ENCODE assay signal across 8 cellular contexts in genomic region chrX:134423606-134424005, GRCh38. TPM values are rescaled to one million over a fixed set of nuclear protein-coding genes. Genes with fewer than 3 reads are reported as not detected.
A peak's percentile ranks its signal among the peaks of the same experiment; 100 is the strongest.
DNase-seq lines count a peak whose midpoint lies in the region; ATAC-seq, FAIRE-seq and TF ChIP-seq lines count a peak whose summit lies in the region.

No MANE protein-coding gene starts in this region.

- ATAC-seq in A549: peak in 1 of 2 experiments; percentile 62; a peak in 3 of 6 replicates
- no peak for ATAC-seq in foreskin keratinocyte
- no peak for ATAC-seq in GM21723 (IDR thresholded peaks at IDR 0.05; ENCODE audit: unreplicated experiment)

- CTCF ChIA-PET in A549 (lab: Yijun Ruan, JAX): interaction anchor here (0.7 to 1.0 kb wide), 2 partner anchors 9 to 362 kb away, joined by 3 to 6 read pairs; no protein-coding TSS in a partner anchor

- no peak for TF ChIP-seq EP300 in A549 (IDR thresholded peaks at IDR 0.05)

- no peak for TF ChIP-seq POLR2A in A549 (IDR thresholded peaks at IDR 0.05; ENCODE audit: low read length)

- no peak overlapping the region for H3K27ac ChIP-seq in A549
- no peak overlapping the region for H3K27ac ChIP-seq in foreskin keratinocyte

- peak; percentile 8 to 45 for DNase-seq in A549 (ENCODE audit: low read depth in 1 of 2, low spot score in 1 of 2)
- DNase-seq in GM13977 (ENCODE audit: low spot score): no peak
- peak; percentile 62 for DNase-seq in RKO (ENCODE audit: low spot score)
- DNase-seq in foreskin keratinocyte: no peak
- no peak for DNase-seq in NCI-H187 (lab: John Stamatoyannopoulos, UW)
- no peak for DNase-seq in KG1 (lab: John Stamatoyannopoulos, UW)
- DNase-seq in iPS-NIHi11 (ENCODE audit: low spot score): no peak

- 26% methylated on average over 5 of the region's 5 CpGs for WGBS in A549 (ENCODE audit: missing lambda C conversion rate)

- no peaks in the 10 kb centered on the region for H3K27me3 ChIP-seq in foreskin keratinocyte

- POLR2A ChIA-PET in A549 (lab: Yijun Ruan, JAX): no interaction called here

- H3K4me3 ChIP-seq in A549: no peak overlapping the region

- TF ChIP-seq RAD21 in A549 (conservative IDR thresholded peaks at IDR 0.05 in 1 of 2, IDR thresholded peaks at IDR 0.05 in 1 of 2): peak; percentile 64 to 68

- FAIRE-seq in A549 (lab: Jason Lieb, UNC): peak; percentile 67

- in situ Hi-C loops in GM13977 (cut with MboI; ENCODE audit: low pct_unique_long_range_greater_than_20kb, low sequenced_read_pairs, unreplicated experiment): no loop called here

- TF ChIP-seq CTCF in A549 (IDR thresholded peaks at IDR 0.05) (peak; percentile 54), GM13977 (IDR thresholded peaks at IDR 0.05; ENCODE audit: extremely low read depth, insufficient read depth, missing control alignments) (peak; percentile 32), foreskin keratinocyte (conservative IDR thresholded peaks at IDR 0.05) (peak; percentile 55)

- H3K4me2 ChIP-seq in A549: no peak overlapping the region

- 0 out of 3 replicates have a peak, but pooled peaks cover 3% of the 10 kb centered on the region for H3K4me1 ChIP-seq in A549
- no peaks in the 10 kb centered on the region for H3K4me1 ChIP-seq in foreskin keratinocyte

- no peaks in the 10 kb centered on the region for H3K9me3 ChIP-seq in A549

TF ChIP-seq in A549, 52 proteins besides CTCF, POLR2A, EP300 and RAD21:
- TF ChIP-seq CHD2 (IDR thresholded peaks at IDR 0.05; ENCODE audit: low read length, partially characterized antibody) (no peak), BCL3 (IDR thresholded peaks at IDR 0.05) (no peak), SMC3 (IDR thresholded peaks at IDR 0.05) (peak; percentile 44)

RNA-seq across cellular contexts. Expression of gene HPRT1, which starts 36.4 kb away (rescaled TPM):
- polyA plus RNA-seq in A549 (2011; rRNA removed): 70.6 and 96.6 TPM in 2 replicates
- 52.2 and 54.9 TPM in 2 replicates for polyA plus RNA-seq in A549 (2012; cell fraction: cytosol; rRNA removed)
- 19.5 and 27.2 TPM in 2 replicates for polyA plus RNA-seq in A549 (2012; cell fraction: nucleus; rRNA removed)
- polyA plus RNA-seq in A549 (2017; fragmentation: RNase III; extraction: RNeasy Plus Mini Kit Qiagen cat#74134 plus additional on column Dnase treatment): 97.4 to 108 TPM (median 101 TPM) in 3 replicates
- 16.4 and 16.7 TPM in 2 replicates for polyA minus RNA-seq in A549 (2011; rRNA and poly(A)+ RNA removed)
- 40.0 and 43.2 TPM in 2 replicates for total RNA-seq in foreskin keratinocyte
- 51.1 and 65.0 TPM in 2 replicates for polyA plus RNA-seq in foreskin keratinocyte

RNA-seq across cellular contexts. Expression of gene PHF6, which starts 50.5 kb away (rescaled TPM):
- 28.7 and 29.3 TPM in 2 replicates for polyA plus RNA-seq in A549 (2011; rRNA removed)
- 3.9 and 4.5 TPM in 2 replicates for polyA plus RNA-seq in A549 (2012; cell fraction: cytosol; rRNA removed)
- polyA plus RNA-seq in A549 (2012; cell fraction: nucleus; rRNA removed): 2.2 and 3.8 TPM in 2 replicates
- polyA plus RNA-seq in A549 (2017; fragmentation: RNase III; extraction: RNeasy Plus Mini Kit Qiagen cat#74134 plus additional on column Dnase treatment): 25.1 to 25.6 TPM (median 25.2 TPM) in 3 replicates
- polyA minus RNA-seq in A549 (2011; rRNA and poly(A)+ RNA removed): 9.8 and 10.8 TPM in 2 replicates
- 31.3 and 31.5 TPM in 2 replicates for total RNA-seq in foreskin keratinocyte
- 7.0 and 8.1 TPM in 2 replicates for polyA plus RNA-seq in foreskin keratinocyte

Comparison
In these comparisons a context has a peak if more than half of its experiments do, and no peak if none do; other contexts are left out.
1. DNase-seq: peak in A549 (2 of 2) and RKO (single experiment); none in GM13977 (single experiment), foreskin keratinocyte (0 of 2), NCI-H187 (0 of 2), KG1 (single experiment) and iPS-NIHi11 (single experiment).
2. Peak in every context shown above with its lines, with median percentiles within 50 percentile points of each other: CTCF ChIP-seq.